ENCODE assay signal across 1 cellular context in the genomic region with DNA sequence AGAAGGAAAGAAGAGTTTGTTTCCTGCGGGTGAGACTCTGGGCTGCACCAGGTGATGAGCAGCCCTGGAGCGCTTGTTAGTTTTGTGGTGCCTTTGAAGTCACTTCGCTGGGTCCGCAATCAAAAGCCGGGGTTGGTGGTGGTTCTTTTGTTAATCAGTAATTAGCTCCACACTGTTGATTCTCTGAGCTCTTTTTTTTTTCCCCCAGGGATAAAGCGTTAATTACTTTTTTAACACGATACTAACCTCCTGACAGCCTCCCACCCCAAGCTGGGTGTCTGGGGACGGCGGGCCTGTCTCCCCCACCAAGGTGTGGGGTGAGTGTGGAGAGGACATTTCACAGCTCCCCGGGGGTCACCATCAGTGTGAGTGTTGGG.
TF ChIP-seq lines count a peak whose summit lies in the region.

No MANE protein-coding gene starts in this region.

TF ChIP-seq in K562, 482 proteins besides CTCF, POLR2A, EP300 and RAD21 (continued from another document):
- TF ChIP-seq, protein P1, sequence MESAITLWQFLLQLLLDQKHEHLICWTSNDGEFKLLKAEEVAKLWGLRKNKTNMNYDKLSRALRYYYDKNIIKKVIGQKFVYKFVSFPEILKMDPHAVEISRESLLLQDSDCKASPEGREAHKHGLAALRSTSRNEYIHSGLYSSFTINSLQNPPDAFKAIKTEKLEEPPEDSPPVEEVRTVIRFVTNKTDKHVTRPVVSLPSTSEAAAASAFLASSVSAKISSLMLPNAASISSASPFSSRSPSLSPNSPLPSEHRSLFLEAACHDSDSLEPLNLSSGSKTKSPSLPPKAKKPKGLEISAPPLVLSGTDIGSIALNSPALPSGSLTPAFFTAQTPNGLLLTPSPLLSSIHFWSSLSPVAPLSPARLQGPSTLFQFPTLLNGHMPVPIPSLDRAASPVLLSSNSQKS (CRISPR knock-in tag; IDR thresholded peaks at IDR 0.05) = no peak
- TF ChIP-seq, protein P2, sequence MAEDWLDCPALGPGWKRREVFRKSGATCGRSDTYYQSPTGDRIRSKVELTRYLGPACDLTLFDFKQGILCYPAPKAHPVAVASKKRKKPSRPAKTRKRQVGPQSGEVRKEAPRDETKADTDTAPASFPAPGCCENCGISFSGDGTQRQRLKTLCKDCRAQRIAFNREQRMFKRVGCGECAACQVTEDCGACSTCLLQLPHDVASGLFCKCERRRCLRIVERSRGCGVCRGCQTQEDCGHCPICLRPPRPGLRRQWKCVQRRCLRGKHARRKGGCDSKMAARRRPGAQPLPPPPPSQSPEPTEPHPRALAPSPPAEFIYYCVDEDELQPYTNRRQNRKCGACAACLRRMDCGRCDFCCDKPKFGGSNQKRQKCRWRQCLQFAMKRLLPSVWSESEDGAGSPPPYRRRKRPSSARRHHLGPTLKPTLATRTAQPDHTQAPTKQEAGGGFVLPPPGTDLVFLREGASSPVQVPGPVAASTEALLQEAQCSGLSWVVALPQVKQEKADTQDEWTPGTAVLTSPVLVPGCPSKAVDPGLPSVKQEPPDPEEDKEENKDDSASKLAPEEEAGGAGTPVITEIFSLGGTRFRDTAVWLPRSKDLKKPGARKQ (CRISPR knock-in tag; IDR thresholded peaks at IDR 0.05) = peak; percentile 74; the same call in 1 of the 2 replicates
TF ChIP-seq in K562: peak in this region for 5.
